In genomic region chr17:57017625-57018024, GRCh38 we compare ENCODE assay signal across 16 cellular contexts. TPM values are rescaled to one million over a fixed set of nuclear protein-coding genes. Genes with fewer than 3 reads are reported as not detected.
A peak's percentile ranks its signal among the peaks of the same experiment; 100 is the strongest.
DNase-seq lines count a peak whose midpoint lies in the region; ATAC-seq and TF ChIP-seq lines count a peak whose summit lies in the region.
"Had no signal": no experiment of that assay in that cellular context is flagged by ENCODE, and none has a peak within 500 bp of the region (broad histone marks: within the 10 kb centered on the region; RNA-seq: fewer than 3 reads in every experiment).

No MANE protein-coding gene starts in this region.

- intact Hi-C loops in Panc1 (cut with micrococcal nuclease; ENCODE audit: unreplicated experiment) = no loop called here
- intact Hi-C loops in activated CD8-positive, alpha-beta T cell treated with anti-CD3 and anti-CD28 coated beads for 36 hours (cut with micrococcal nuclease) = no loop called here

- DNase-seq in Panc1 (ENCODE audit: low read depth, low spot score) (no peak), ureter (ENCODE audit: low spot score) (peak; percentile 1), HUDEP-2 (lab: John Stamatoyannopoulos, UW; ENCODE audit: unreplicated experiment in 76 of 76) (no peak), NCI-H748 treated with DMSO at 0.1 percent for 48 hours (lab: John Stamatoyannopoulos, UW) (no peak)
- no peak for DNase-seq in activated CD8-positive, alpha-beta T cell treated with anti-CD3 and anti-CD28 coated beads for 36 hours
- DNase-seq: CD4-positive, CD25-positive, alpha-beta regulatory T cell; COR-L47; DMS 273 treated with DMSO at 0.1 percent for 48 hours; NCI-H1105 treated with DMSO at 0.1 percent for 48 hours; NCI-H1694; NCI-H510A; NCI-H82; SJCRH30 had no signal

- peaks cover 2% of the 10 kb centered on the region for H3K4me1 Mint-ChIP-seq in activated CD8-positive, alpha-beta T cell treated with anti-CD3 and anti-CD28 coated beads for 36 hours (ENCODE audit: low read depth)
- H3K4me1 Mint-ChIP-seq: CD4-positive, CD25-positive, alpha-beta regulatory T cell had no signal

- peaks cover 27% of the 10 kb centered on the region for H3K4me1 ChIP-seq in HUES6 (ENCODE audit: control insufficient read depth, insufficient read depth, low read length)
- no peaks in the 10 kb centered on the region for H3K4me1 ChIP-seq in Panc1 (ENCODE audit: control insufficient read depth, insufficient read depth, low read length)
- H3K4me1 ChIP-seq in gastroesophageal sphincter = peaks cover 0 to 54% (median 13%) of the 10 kb centered on the region in 3 donors
- H3K4me1 ChIP-seq: HAP-1, SJCRH30 had no signal

- H3K27ac ChIP-seq in HUES6 (ENCODE audit: low read depth, low read length) = 0 out of 2 replicates have a peak overlapping the region, but pooled peaks have one; percentile 49
- H3K27ac ChIP-seq in Panc1 (ENCODE audit: low read length) = no peak overlapping the region
- H3K27ac ChIP-seq in gastroesophageal sphincter = peak overlapping the region in 3 of 4 donors; percentile 71 to 76 (median 76)
- H3K27ac ChIP-seq: SJCRH30 had no signal

- ATAC-seq in Panc1 (0 out of 2 replicates have a peak, but pooled peaks have one; percentile 40), gastroesophageal sphincter (no peak)
- ATAC-seq in activated CD8-positive, alpha-beta T cell treated with anti-CD3 and anti-CD28 coated beads for 36 hours = no peak

- H3K27me3 ChIP-seq in HUES6 (ENCODE audit: control insufficient read depth, insufficient read depth, low read length) (no peaks in the 10 kb centered on the region), Panc1 (ENCODE audit: control insufficient read depth, insufficient read depth, low read length) (no peaks in the 10 kb centered on the region), gastroesophageal sphincter (no peaks in the 10 kb centered on the region)
- H3K27me3 ChIP-seq: SJCRH30 had no signal

- POLR2A ChIA-PET in Panc1 (lab: Charles Lee) = no interaction called here
- POLR2A ChIA-PET in activated CD8-positive, alpha-beta T cell treated with anti-CD3 and anti-CD28 coated beads for 36 hours (lab: Charles Lee) = no interaction called here

- H3K9ac ChIP-seq in HUES6 (ENCODE audit: low read length) = peak overlapping the region; percentile 23

- TF ChIP-seq EP300 in gastroesophageal sphincter (IDR thresholded peaks at IDR 0.05) = no peak

- BruUV-seq in Panc1 (replicated peaks; lab: Mats Ljungman, UMichigan) = no TSS peak

- H3K27ac Mint-ChIP-seq in activated CD8-positive, alpha-beta T cell treated with anti-CD3 and anti-CD28 coated beads for 36 hours = no peak overlapping the region
- H3K27ac Mint-ChIP-seq: CD4-positive, CD25-positive, alpha-beta regulatory T cell had no signal

- no peak for TF ChIP-seq CTCF in Panc1 (IDR thresholded peaks at IDR 0.05)
- no peak for TF ChIP-seq CTCF in gastroesophageal sphincter (IDR thresholded peaks at IDR 0.05)
- TF ChIP-seq CTCF in activated CD8-positive, alpha-beta T cell treated with anti-CD3 and anti-CD28 coated beads for 36 hours (IDR thresholded peaks at IDR 0.05) = no peak

- H3K4me3 Mint-ChIP-seq in activated CD8-positive, alpha-beta T cell treated with anti-CD3 and anti-CD28 coated beads for 36 hours = no peak overlapping the region

- H3K36me3 ChIP-seq in HUES6 (ENCODE audit: control insufficient read depth, insufficient read depth, low read length) (no peaks in the 10 kb centered on the region), Panc1 (ENCODE audit: control insufficient read depth, insufficient read depth, low read length) (no peaks in the 10 kb centered on the region), gastroesophageal sphincter (no peaks in the 10 kb centered on the region)
- H3K36me3 ChIP-seq: HAP-1, SJCRH30 had no signal

- H3K36me3 Mint-ChIP-seq in activated CD8-positive, alpha-beta T cell treated with anti-CD3 and anti-CD28 coated beads for 36 hours (ENCODE audit: low read depth) = no peaks in the 10 kb centered on the region
- H3K36me3 Mint-ChIP-seq: CD4-positive, CD25-positive, alpha-beta regulatory T cell had no signal

- 72% methylated on average over 2 of the region's 4 CpGs; no CpG with 5 or more reads in 1 of the 2 donors for WGBS in gastroesophageal sphincter (ENCODE audit: low coverage in 1 of 2), 2 donors

- H3K4me3 ChIP-seq in HUES6 (ENCODE audit: low read depth, low read length) = no peak overlapping the region
- no peak overlapping the region for H3K4me3 ChIP-seq in Panc1 (ENCODE audit: low read depth in 2 of 2, low read length in 2 of 2)
- H3K4me3 ChIP-seq in gastroesophageal sphincter = no peak overlapping the region
- H3K4me3 ChIP-seq: HAP-1, SJCRH30 had no signal

- H3K9me3 ChIP-seq in HUES6 (ENCODE audit: control insufficient read depth, insufficient read depth, low read depth, low read length) (peaks cover 6% of the 10 kb centered on the region; the same call in 1 of the 2 replicates), Panc1 (ENCODE audit: control insufficient read depth, insufficient read depth, low read depth, low read length) (no peaks in the 10 kb centered on the region), gastroesophageal sphincter (no peaks in the 10 kb centered on the region)
- H3K9me3 ChIP-seq: HAP-1, SJCRH30 had no signal

- CTCF ChIA-PET in Panc1 (lab: Charles Lee) = no interaction called here
- CTCF ChIA-PET in activated CD8-positive, alpha-beta T cell treated with anti-CD3 and anti-CD28 coated beads for 36 hours (lab: Charles Lee) = no interaction called here

- no peaks in the 10 kb centered on the region for H3K9me3 Mint-ChIP-seq in activated CD8-positive, alpha-beta T cell treated with anti-CD3 and anti-CD28 coated beads for 36 hours

- peaks cover 15% of the 10 kb centered on the region for H3K27me3 Mint-ChIP-seq in activated CD8-positive, alpha-beta T cell treated with anti-CD3 and anti-CD28 coated beads for 36 hours

- in situ Hi-C loops in Panc1 (cut with HindIII; ENCODE audit: low pct_unique_long_range_greater_than_20kb, low sequenced_read_pairs) = no loop called here

- no peak for TF ChIP-seq POLR2A in gastroesophageal sphincter (IDR thresholded peaks at IDR 0.05)

RNA-seq across cellular contexts. Expression of gene SCPEP1, which starts 39.7 kb away (rescaled TPM):
- total RNA-seq in Panc1 (2021; ENCODE audit: unreplicated experiment) (50.7 TPM), gastroesophageal sphincter (100 to 1,000 TPM in 1 of 4 donors, 10 to 100 TPM in 3; 84.5 to 104 (median 94.1) TPM), ureter (79.6 TPM)
- 47.2 TPM for polyA plus RNA-seq in Panc1 (2012; ENCODE audit: insufficient read length)
- total RNA-seq in activated CD8-positive, alpha-beta T cell treated with anti-CD3 and anti-CD28 coated beads for 36 hours = 10 to 100 TPM; 16.0 to 17.8 TPM

RNA-seq across cellular contexts. Expression of gene COIL, which starts 56.8 kb away (rescaled TPM):
- total RNA-seq in Panc1 (2021; ENCODE audit: unreplicated experiment) = 32.9 TPM
- polyA plus RNA-seq in Panc1 (2012; ENCODE audit: insufficient read length) = 12.3 TPM
- total RNA-seq in gastroesophageal sphincter = 10 to 100 TPM in 3 of 4 donors, 1 to 10 TPM in 1; 10.0 to 16.9 (median 10.9) TPM
- 17.9 TPM for total RNA-seq in ureter
- 10 to 100 TPM; 19.5 to 20.8 TPM for total RNA-seq in activated CD8-positive, alpha-beta T cell treated with anti-CD3 and anti-CD28 coated beads for 36 hours
